In the genomic region with DNA sequence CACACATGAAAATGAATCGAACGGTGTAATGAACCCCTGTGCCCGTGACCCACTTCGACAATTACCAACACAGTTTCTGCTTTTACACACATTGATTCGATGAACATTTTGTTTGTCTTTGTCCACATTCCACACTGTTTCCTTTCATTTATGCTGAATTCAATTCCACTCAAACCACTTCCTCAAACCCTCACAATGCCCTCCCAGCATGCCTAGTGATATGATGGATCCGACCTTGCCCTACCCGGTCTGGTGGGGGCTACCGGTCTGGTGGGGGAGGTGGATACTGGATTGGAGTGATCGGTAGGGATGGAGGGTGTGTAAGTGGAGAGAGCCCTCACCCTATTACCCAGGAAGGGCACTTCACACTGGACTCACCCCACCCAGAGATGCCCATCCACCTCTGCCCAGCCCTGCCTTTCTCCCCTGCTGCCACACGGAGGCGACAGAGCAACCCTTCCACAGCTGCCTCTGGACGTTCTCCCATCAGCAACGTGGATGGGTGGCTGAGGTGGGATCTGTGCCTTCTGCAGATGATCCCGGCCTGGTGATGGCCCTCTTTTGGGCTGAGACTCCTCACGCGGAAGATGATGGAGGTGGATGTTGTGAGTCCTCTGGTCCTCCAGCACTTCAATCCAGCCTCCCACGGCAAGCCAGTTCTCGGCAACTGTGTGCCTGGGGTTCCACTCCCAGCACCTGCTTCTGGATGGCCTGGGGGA, we compare ENCODE assay signal across 8 cellular contexts. TPM values are rescaled to one million over a fixed set of nuclear protein-coding genes. Genes with fewer than 3 reads are reported as not detected.
A peak's percentile ranks its signal among the peaks of the same experiment; 100 is the strongest.
DNase-seq lines count a peak whose midpoint lies in the region; ATAC-seq and TF ChIP-seq lines count a peak whose summit lies in the region.

No MANE protein-coding gene starts in this region.

- 40% methylated on average over 18 of the region's 18 CpGs for WGBS in prostate gland

- peak; percentile 22 for DNase-seq in G401 (ENCODE audit: low spot score)
- DNase-seq in LoVo (ENCODE audit: low spot score): peak; percentile 57
- peak; percentile 56 for DNase-seq in activated naive CD8-positive, alpha-beta T cell treated with anti-CD3 and anti-CD28 coated beads for 36 hours
- DNase-seq in cardiac muscle cell (ENCODE audit: low read depth in 1 of 2, low spot score in 1 of 2): peak; percentile 68 to 70
- DNase-seq in prostate gland (ENCODE audit: low spot score): peak; percentile 68

- TF ChIP-seq CTCF in cardiac muscle cell (IDR thresholded peaks at IDR 0.05; ENCODE audit: low read depth, low read length) (peak; percentile 95), prostate gland (IDR thresholded peaks at IDR 0.05) (peak; percentile 57 to 93 (median 80))

- no peaks in the 10 kb centered on the region for H3K36me3 Mint-ChIP-seq in activated naive CD8-positive, alpha-beta T cell treated with anti-CD3 and anti-CD28 coated beads for 36 hours

- in situ Hi-C loops in G401 (cut with HindIII; ENCODE audit: low sequenced_read_pairs): no loop called here

- no peak overlapping the region for H3K4me3 ChIP-seq in cardiac muscle cell
- no peak overlapping the region for H3K4me3 ChIP-seq in prostate gland

- H3K4me1 Mint-ChIP-seq in activated naive CD8-positive, alpha-beta T cell treated with anti-CD3 and anti-CD28 coated beads for 36 hours: peaks cover 3% of the 10 kb centered on the region

- no peaks in the 10 kb centered on the region for H3K9me3 Mint-ChIP-seq in activated naive CD8-positive, alpha-beta T cell treated with anti-CD3 and anti-CD28 coated beads for 36 hours

- intact Hi-C loops in prostate gland (cut with DNase I): loop anchor here (5.0 kb wide), 2 partner anchors 57 to 102 kb away; no protein-coding TSS in a partner anchor

- H3K27ac Mint-ChIP-seq in activated naive CD8-positive, alpha-beta T cell treated with anti-CD3 and anti-CD28 coated beads for 36 hours: no peak overlapping the region

- no peak overlapping the region for H3K4me3 Mint-ChIP-seq in activated naive CD8-positive, alpha-beta T cell treated with anti-CD3 and anti-CD28 coated beads for 36 hours

- H3K27me3 Mint-ChIP-seq in activated naive CD8-positive, alpha-beta T cell treated with anti-CD3 and anti-CD28 coated beads for 36 hours: peaks cover 16% of the 10 kb centered on the region

- no peak for TF ChIP-seq POLR2A in prostate gland (IDR thresholded peaks at IDR 0.05)

- H3K27me3 ChIP-seq in cardiac muscle cell: no peaks in the 10 kb centered on the region
- no peaks in the 10 kb centered on the region for H3K27me3 ChIP-seq in prostate gland (replicated peaks; ENCODE audit: insufficient read depth)

- H3K36me3 ChIP-seq in cardiac muscle cell (no peaks in the 10 kb centered on the region), prostate gland (no peaks in the 10 kb centered on the region)

- ATAC-seq in SK-N-SH treated with all-trans-retinoic acid at 6 μM for 48 hours (peak; percentile 95), HG03025 (IDR thresholded peaks at IDR 0.05; ENCODE audit: low FRiP score, unreplicated experiment) (no peak), HG03520 (IDR thresholded peaks at IDR 0.05; ENCODE audit: unreplicated experiment) (no peak)

- H3K4me1 ChIP-seq in cardiac muscle cell (ENCODE audit: low read depth) (peaks cover 8% of the 10 kb centered on the region), prostate gland (replicated peaks) (no peaks in the 10 kb centered on the region)

- H3K9me3 ChIP-seq in cardiac muscle cell (ENCODE audit: low read depth) (no peaks in the 10 kb centered on the region), prostate gland (no peaks in the 10 kb centered on the region)

- H3K27ac ChIP-seq in cardiac muscle cell (no peak overlapping the region), prostate gland (no peak overlapping the region)

TF ChIP-seq in SK-N-SH treated with all-trans-retinoic acid at 6 μM for 48 hours, 23 proteins besides CTCF, POLR2A, EP300 and RAD21:
- TF ChIP-seq TOX (CRISPR knock-in tag; IDR thresholded peaks at IDR 0.05; ENCODE audit: borderline replicate concordance) (no peak), ESRRG (CRISPR knock-in tag; IDR thresholded peaks at IDR 0.05) (no peak), TCF4 (CRISPR knock-in tag; IDR thresholded peaks at IDR 0.05; ENCODE audit: borderline replicate concordance) (no peak), BACH2 (CRISPR knock-in tag; IDR thresholded peaks at IDR 0.05; ENCODE audit: borderline replicate concordance) (no peak), ARNTL (CRISPR knock-in tag; IDR thresholded peaks at IDR 0.05; ENCODE audit: borderline replicate concordance, low read depth) (no peak), ZFP30 (CRISPR knock-in tag; IDR thresholded peaks at IDR 0.05) (no peak), ZNF565 (CRISPR knock-in tag; conservative IDR thresholded peaks at IDR 0.05; ENCODE audit: low read depth) (no peak), CSDC2 (CRISPR knock-in tag; IDR thresholded peaks at IDR 0.05) (no peak), ZNF70 (CRISPR knock-in tag; IDR thresholded peaks at IDR 0.05) (no peak), GLIS3 (CRISPR knock-in tag; IDR thresholded peaks at IDR 0.05) (no peak), SNAI2 (CRISPR knock-in tag; IDR thresholded peaks at IDR 0.05) (no peak), RARB (CRISPR knock-in tag; IDR thresholded peaks at IDR 0.05) (no peak), ISL1 (CRISPR knock-in tag; IDR thresholded peaks at IDR 0.05) (no peak), POU6F1 (CRISPR knock-in tag; IDR thresholded peaks at IDR 0.05; ENCODE audit: borderline replicate concordance, low read depth) (no peak), PPARA (CRISPR knock-in tag; IDR thresholded peaks at IDR 0.05; ENCODE audit: borderline replicate concordance) (no peak), OSR1 (CRISPR knock-in tag; IDR thresholded peaks at IDR 0.05) (no peak)
- TF ChIP-seq, protein P1, sequence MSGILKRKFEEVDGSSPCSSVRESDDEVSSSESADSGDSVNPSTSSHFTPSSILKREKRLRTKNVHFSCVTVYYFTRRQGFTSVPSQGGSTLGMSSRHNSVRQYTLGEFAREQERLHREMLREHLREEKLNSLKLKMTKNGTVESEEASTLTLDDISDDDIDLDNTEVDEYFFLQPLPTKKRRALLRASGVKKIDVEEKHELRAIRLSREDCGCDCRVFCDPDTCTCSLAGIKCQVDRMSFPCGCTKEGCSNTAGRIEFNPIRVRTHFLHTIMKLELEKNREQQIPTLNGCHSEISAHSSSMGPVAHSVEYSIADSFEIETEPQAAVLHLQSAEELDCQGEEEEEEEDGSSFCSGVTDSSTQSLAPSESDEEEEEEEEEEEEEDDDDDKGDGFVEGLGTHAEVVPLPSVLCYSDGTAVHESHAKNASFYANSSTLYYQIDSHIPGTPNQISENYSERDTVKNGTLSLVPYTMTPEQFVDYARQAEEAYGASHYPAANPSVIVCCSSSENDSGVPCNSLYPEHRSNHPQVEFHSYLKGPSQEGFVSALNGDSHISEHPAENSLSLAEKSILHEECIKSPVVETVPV (CRISPR knock-in tag; IDR thresholded peaks at IDR 0.05): no peak
- TF ChIP-seq, protein P2, sequence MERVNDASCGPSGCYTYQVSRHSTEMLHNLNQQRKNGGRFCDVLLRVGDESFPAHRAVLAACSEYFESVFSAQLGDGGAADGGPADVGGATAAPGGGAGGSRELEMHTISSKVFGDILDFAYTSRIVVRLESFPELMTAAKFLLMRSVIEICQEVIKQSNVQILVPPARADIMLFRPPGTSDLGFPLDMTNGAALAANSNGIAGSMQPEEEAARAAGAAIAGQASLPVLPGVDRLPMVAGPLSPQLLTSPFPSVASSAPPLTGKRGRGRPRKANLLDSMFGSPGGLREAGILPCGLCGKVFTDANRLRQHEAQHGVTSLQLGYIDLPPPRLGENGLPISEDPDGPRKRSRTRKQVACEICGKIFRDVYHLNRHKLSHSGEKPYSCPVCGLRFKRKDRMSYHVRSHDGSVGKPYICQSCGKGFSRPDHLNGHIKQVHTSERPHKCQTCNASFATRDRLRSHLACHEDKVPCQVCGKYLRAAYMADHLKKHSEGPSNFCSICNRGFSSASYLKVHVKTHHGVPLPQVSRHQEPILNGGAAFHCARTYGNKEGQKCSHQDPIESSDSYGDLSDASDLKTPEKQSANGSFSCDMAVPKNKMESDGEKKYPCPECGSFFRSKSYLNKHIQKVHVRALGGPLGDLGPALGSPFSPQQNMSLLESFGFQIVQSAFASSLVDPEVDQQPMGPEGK (CRISPR knock-in tag; IDR thresholded peaks at IDR 0.05; ENCODE audit: borderline replicate concordance): no peak

RNA-seq across cellular contexts. Expression of gene P2RY2, which starts 33.0 kb away (rescaled TPM):
- total RNA-seq in G401 (2014; rRNA removed; shearing (Covaris generic)): not detected in 2 replicates
- not detected for total RNA-seq in activated naive CD8-positive, alpha-beta T cell treated with anti-CD3 and anti-CD28 coated beads for 36 hours
- 0.25 and 0.48 TPM in 2 replicates for total RNA-seq in cardiac muscle cell
- polyA plus RNA-seq in cardiac muscle cell: 0.40 and 0.83 TPM in 2 replicates
- total RNA-seq in prostate gland: 1 to 10 TPM; 2.7 to 3.5 TPM

RNA-seq across cellular contexts. Expression of gene FCHSD2, which starts 43.0 kb away (rescaled TPM):
- total RNA-seq in G401 (2014; rRNA removed; shearing (Covaris generic)): 4.1 and 11.0 TPM in 2 replicates
- total RNA-seq in activated naive CD8-positive, alpha-beta T cell treated with anti-CD3 and anti-CD28 coated beads for 36 hours: 10 to 100 TPM; 19.9 to 22.6 TPM
- total RNA-seq in cardiac muscle cell (9.6 and 12.3 TPM in 2 replicates), prostate gland (10 to 100 TPM in 1 of 2 donors, 1 to 10 TPM in 1; 9.9 to 45.3 TPM)
- 16.9 and 31.4 TPM in 2 replicates for polyA plus RNA-seq in cardiac muscle cell
